In genomic region chr18:44185981-44186380, GRCh38 we compare ENCODE assay signal across 18 cellular contexts.
"Had no signal": no experiment of that assay in that cellular context is flagged by ENCODE, and none has a peak within 500 bp of the region (broad histone marks: within the 10 kb centered on the region; RNA-seq: fewer than 3 reads in every experiment).

No MANE protein-coding gene starts in this region.

- H3K4me3 ChIP-seq: cardiac muscle cell, psoas muscle, skin epidermis, upper lobe of left lung had no signal

- H3K9me3 ChIP-seq: psoas muscle, upper lobe of left lung had no signal

- ATAC-seq: activated T-helper 17 cell treated with anti-CD3 and anti-CD28 coated beads, Interleukin-2, amount 50 U/mL, for 72 hours; left ventricle myocardium superior; psoas muscle; right cardiac atrium; stimulated activated naive CD8-positive, alpha-beta T cell treated with anti-CD3 and anti-CD28 coated beads, Interleukin-15, amount 100 ng/mL, for 72 hours; WTC11 had no signal

- H3K4me1 ChIP-seq: psoas muscle, upper lobe of left lung had no signal

- H3K27me3 ChIP-seq: cardiac muscle cell, upper lobe of left lung had no signal

- H3K36me3 ChIP-seq: cardiac muscle cell, upper lobe of left lung had no signal

- DNase-seq: activated CD4-positive, alpha-beta memory T cell treated with anti-CD3 and anti-CD28 coated beads for 36 hours; activated CD4-positive, alpha-beta T cell treated with anti-CD3 and anti-CD28 coated beads for 4 hours; activated naive CD4-positive, alpha-beta T cell treated with anti-CD3 and anti-CD28 coated beads for 36 hours; activated T-cell treated with anti-CD3 and anti-CD28 coated beads, Interleukin-2, amount 50 U/mL, for 1 hour; aorta; foreskin melanocyte; hypothalamus; left ventricle myocardium superior; psoas muscle; right cardiac atrium; stimulated activated CD4-positive, alpha-beta T cell treated with anti-CD3 and anti-CD28 coated beads, Interleukin-15, amount 100 ng/mL, for 24 hours; stimulated activated CD4-positive, alpha-beta T cell treated with anti-CD3 and anti-CD28 coated beads, Interleukin-2, amount 100 ng/mL, for 48 hours; stimulated activated naive CD8-positive, alpha-beta T cell treated with anti-CD3 and anti-CD28 coated beads, Interleukin-15, amount 100 ng/mL, for 72 hours; upper lobe of left lung had no signal

- H3K27ac ChIP-seq: cardiac muscle cell, psoas muscle, skin epidermis, upper lobe of left lung had no signal
